Comparison of ENCODE assay signal across 28 cellular contexts in genomic region chr10:79884006-79884405, GRCh38. TPM values are rescaled to one million over a fixed set of nuclear protein-coding genes. Genes with fewer than 3 reads are reported as not detected.
"Had no signal": no experiment of that assay in that cellular context is flagged by ENCODE, and none has a peak within 500 bp of the region (broad histone marks: within the 10 kb centered on the region; RNA-seq: fewer than 3 reads in every experiment).

No MANE protein-coding gene starts in this region.

- H3K9me3 ChIP-seq: adrenal gland, body of pancreas, esophagus muscularis mucosa, left lung, lower lobe of right lung, mucosa of descending colon, neutrophil, right lobe of liver, uterus had no signal

- H3K36me3 ChIP-seq: adrenal gland, esophagus muscularis mucosa, left lung, lower lobe of right lung, neutrophil, right lobe of liver, uterus had no signal

- H3K4me1 Mint-ChIP-seq: activated CD4-positive, alpha-beta T cell treated with anti-CD3 and anti-CD28 coated beads for 36 hours had no signal

- ATAC-seq: activated CD4-positive, alpha-beta T cell treated with anti-CD3 and anti-CD28 coated beads for 36 hours; activated T-cell treated with anti-CD3 and anti-CD28 coated beads, Interleukin-2, amount 50 U/mL, for 72 hours; body of pancreas; left lung; lower lobe of right lung; mucosa of descending colon; natural killer cell treated with Interleukin-12 subunit alpha and Interleukin-12 subunit beta and Interleukin-15 and Interleukin-18, amount 100 ng/mL, for 72 hours; right lobe of liver had no signal

- H3K4me3 ChIP-seq: adrenal gland, body of pancreas, esophagus muscularis mucosa, left lung, lower lobe of right lung, mucosa of descending colon, right lobe of liver, uterus had no signal

- H3K27ac ChIP-seq: adrenal gland, body of pancreas, esophagus muscularis mucosa, left lung, lower lobe of right lung, neutrophil, right lobe of liver, uterus had no signal

- H3K36me3 Mint-ChIP-seq: activated naive CD8-positive, alpha-beta T cell; natural killer cell treated with Interleukin-12 subunit alpha and Interleukin-12 subunit beta and Interleukin-15 and Interleukin-18, amount 100 ng/mL, for 72 hours; type B pancreatic cell had no signal

- DNase-seq: activated CD4-positive, alpha-beta T cell treated with anti-CD3 and anti-CD28 coated beads for 36 hours; activated CD4-positive, CD25-positive, alpha-beta regulatory T cell; activated naive CD4-positive, alpha-beta T cell treated with Interleukin-2 at 50 U/mL for 16 hours; activated T-cell treated with anti-CD3 and anti-CD28 coated beads for 4 hours; activated T-cell treated with anti-CD3 and anti-CD28 coated beads, Interleukin-2, amount 50 U/mL, for 72 hours; adrenal gland; aorta; body of pancreas; effector CD4-positive, alpha-beta T cell; kidney glomerular epithelial cell; left lung; lower lobe of right lung; mesendoderm; mucosa of descending colon; right lobe of liver; stimulated activated CD4-positive, alpha-beta T cell treated with anti-CD3 and anti-CD28 coated beads, Interleukin-12 subunit alpha, Interleukin-12 subunit beta, amount 100 ng/mL, for 4 hours; stimulated activated CD4-positive, alpha-beta T cell treated with anti-CD3 and anti-CD28 coated beads, Interleukin-4, amount 100 ng/mL, for 1 hour; uterus had no signal

- H3K27ac Mint-ChIP-seq: activated CD4-positive, alpha-beta T cell treated with anti-CD3 and anti-CD28 coated beads for 36 hours; activated naive CD8-positive, alpha-beta T cell; activated T-cell treated with anti-CD3 and anti-CD28 coated beads, Interleukin-2, amount 50 U/mL, for 72 hours; dendritic cell treated with granulocyte-macrophage colony-stimulating factor and Interleukin-4, amounts not matched to agents 40 ng/mL and 50 ng/mL, for 4 days; natural killer cell treated with Interleukin-12 subunit alpha and Interleukin-12 subunit beta and Interleukin-15 and Interleukin-18, amount 100 ng/mL, for 72 hours; stimulated activated naive CD8-positive, alpha-beta T cell treated with anti-CD3 and anti-CD28 coated beads, Interleukin-15, Interleukin-2, amounts not matched to agents 100 ng/mL and 50 ng/mL, for 24 hours; type B pancreatic cell had no signal

- H3K9me3 Mint-ChIP-seq: activated T-cell treated with anti-CD3 and anti-CD28 coated beads, Interleukin-2, amount 50 U/mL, for 72 hours; dendritic cell treated with granulocyte-macrophage colony-stimulating factor and Interleukin-4, amounts not matched to agents 40 ng/mL and 50 ng/mL, for 4 days; natural killer cell treated with Interleukin-12 subunit alpha and Interleukin-12 subunit beta and Interleukin-15 and Interleukin-18, amount 100 ng/mL, for 72 hours; stimulated activated naive CD8-positive, alpha-beta T cell treated with anti-CD3 and anti-CD28 coated beads, Interleukin-15, Interleukin-2, amounts not matched to agents 100 ng/mL and 50 ng/mL, for 24 hours; type B pancreatic cell had no signal

- H3K4me1 ChIP-seq: adrenal gland, body of pancreas, esophagus muscularis mucosa, left lung, lower lobe of right lung, right lobe of liver, uterus had no signal

- H3K27me3 ChIP-seq: adrenal gland, body of pancreas, esophagus muscularis mucosa, left lung, neutrophil, right lobe of liver, uterus had no signal

- H3K4me3 Mint-ChIP-seq: activated CD4-positive, alpha-beta T cell treated with anti-CD3 and anti-CD28 coated beads for 36 hours; activated naive CD8-positive, alpha-beta T cell; activated T-cell treated with anti-CD3 and anti-CD28 coated beads, Interleukin-2, amount 50 U/mL, for 72 hours; dendritic cell treated with granulocyte-macrophage colony-stimulating factor and Interleukin-4, amounts not matched to agents 40 ng/mL and 50 ng/mL, for 4 days; natural killer cell treated with Interleukin-12 subunit alpha and Interleukin-12 subunit beta and Interleukin-15 and Interleukin-18, amount 100 ng/mL, for 72 hours; stimulated activated naive CD8-positive, alpha-beta T cell treated with anti-CD3 and anti-CD28 coated beads, Interleukin-15, Interleukin-2, amounts not matched to agents 100 ng/mL and 50 ng/mL, for 24 hours; type B pancreatic cell had no signal

RNA-seq across cellular contexts. Expression of gene NUTM2E, which starts 57.5 kb away (rescaled TPM):
- total RNA-seq: activated T-cell treated with anti-CD3 and anti-CD28 coated beads, Interleukin-2, amount 50 U/mL, for 72 hours; aorta; esophagus muscularis mucosa; left lung; lower lobe of right lung; myocyte; natural killer cell treated with Interleukin-12 subunit alpha and Interleukin-12 subunit beta and Interleukin-15 and Interleukin-18, amount 100 ng/mL, for 72 hours; skeletal muscle tissue; subcutaneous adipose tissue had no signal
- polyA plus RNA-seq: aorta had no signal
